In genomic region chr15:45111390-45112142, GRCh38 we compare ENCODE assay signal across 19 cellular contexts. TPM values are rescaled to one million over a fixed set of nuclear protein-coding genes. Genes with fewer than 3 reads are reported as not detected.
DNase-seq lines count a peak whose midpoint lies in the region; ATAC-seq, FAIRE-seq and TF ChIP-seq lines count a peak whose summit lies in the region.
"Had no signal": no experiment of that assay in that cellular context is flagged by ENCODE, and none has a peak within 500 bp of the region (broad histone marks: within the 10 kb centered on the region; RNA-seq: fewer than 3 reads in every experiment).

No MANE protein-coding gene starts in this region.

- H3K9me3 Mint-ChIP-seq in stimulated activated naive CD8-positive, alpha-beta T cell treated with anti-CD3 and anti-CD28 coated beads, Interleukin-15, amount 100 ng/mL, for 72 hours: no peaks in the 10 kb centered on the region
- no peaks in the 10 kb centered on the region for H3K9me3 Mint-ChIP-seq in memory B cell
- H3K9me3 Mint-ChIP-seq: dendritic cell treated with granulocyte-macrophage colony-stimulating factor and Interleukin-4, amounts not matched to agents 40 ng/mL and 50 ng/mL, for 4 days had no signal

- no peaks in the 10 kb centered on the region for H3K9me3 ChIP-seq in MG63
- H3K9me3 ChIP-seq: prostate gland, spleen had no signal

- H3K4me3 Mint-ChIP-seq in stimulated activated naive CD8-positive, alpha-beta T cell treated with anti-CD3 and anti-CD28 coated beads, Interleukin-15, amount 100 ng/mL, for 72 hours: peak overlapping the region; percentile 5 to 68
- peak overlapping the region; percentile 68 for H3K4me3 Mint-ChIP-seq in memory B cell

- no peak for FAIRE-seq in bronchial epithelial cell (lab: Jason Lieb, UNC)
- FAIRE-seq: keratinocyte had no signal

- H3K27me3 ChIP-seq in bronchial epithelial cell (ENCODE audit: control insufficient read depth, insufficient read depth, low read length) (peaks cover 60% of the 10 kb centered on the region), MG63 (peaks cover 34% of the 10 kb centered on the region)

- no peaks in the 10 kb centered on the region for H3K36me3 ChIP-seq in bronchial epithelial cell (ENCODE audit: control insufficient read depth, insufficient read depth, low read length)
- no peaks in the 10 kb centered on the region for H3K36me3 ChIP-seq in MG63
- H3K36me3 ChIP-seq: prostate gland, spleen had no signal

- no peak overlapping the region for H3K27ac Mint-ChIP-seq in stimulated activated naive CD8-positive, alpha-beta T cell treated with anti-CD3 and anti-CD28 coated beads, Interleukin-15, amount 100 ng/mL, for 72 hours
- H3K27ac Mint-ChIP-seq in memory B cell: no peak overlapping the region
- H3K27ac Mint-ChIP-seq: dendritic cell treated with granulocyte-macrophage colony-stimulating factor and Interleukin-4, amounts not matched to agents 40 ng/mL and 50 ng/mL, for 4 days had no signal

- ATAC-seq in stimulated activated naive CD8-positive, alpha-beta T cell treated with anti-CD3 and anti-CD28 coated beads, Interleukin-15, amount 100 ng/mL, for 72 hours: peak; percentile 13
- ATAC-seq in stimulated activated naive CD8-positive, alpha-beta T cell treated with anti-CD3 and anti-CD28 coated beads, Interleukin-15, Interleukin-2, amounts not matched to agents 100 U/mL and 50 U/mL, for 24 hours: no peak
- ATAC-seq in memory B cell (ENCODE audit: low read depth) (no peak), GM19397 (IDR thresholded peaks at IDR 0.05; ENCODE audit: unreplicated experiment) (no peak), HG03571 (IDR thresholded peaks at IDR 0.05; ENCODE audit: unreplicated experiment) (no peak)

- no peak for DNase-seq in stimulated activated naive CD8-positive, alpha-beta T cell treated with anti-CD3 and anti-CD28 coated beads, Interleukin-15, amount 100 ng/mL, for 72 hours
- no peak for DNase-seq in stimulated activated naive CD8-positive, alpha-beta T cell treated with anti-CD3 and anti-CD28 coated beads, Interleukin-15, Interleukin-2, amounts not matched to agents 100 U/mL and 50 U/mL, for 24 hours
- DNase-seq in bronchial epithelial cell (ENCODE audit: low read depth): no peak
- no peak for DNase-seq in memory B cell (ENCODE audit: low spot score in 2 of 2)
- no peak for DNase-seq in NCI-H1694 (lab: John Stamatoyannopoulos, UW)
- DNase-seq in MG63: no peak
- DNase-seq: activated CD4-positive, alpha-beta T cell treated with anti-CD3 and anti-CD28 coated beads, Interleukin-2, amount 50 U/mL, for 4 hours; AML-193; erythroblast; NCI-H1105; spleen; T-helper 9 cell had no signal

- TF ChIP-seq CTCF in bronchial epithelial cell (IDR thresholded peaks at IDR 0.05; ENCODE audit: insufficient read depth, low read length, severe bottlenecking): peak; percentile 15

- peaks cover 82% of the 10 kb centered on the region for H3K27me3 Mint-ChIP-seq in stimulated activated naive CD8-positive, alpha-beta T cell treated with anti-CD3 and anti-CD28 coated beads, Interleukin-15, amount 100 ng/mL, for 72 hours
- peaks cover 37% of the 10 kb centered on the region for H3K27me3 Mint-ChIP-seq in memory B cell

- H3K36me3 Mint-ChIP-seq in memory B cell: no peaks in the 10 kb centered on the region

- H3K4me3 ChIP-seq in bronchial epithelial cell (ENCODE audit: low read depth, low read length): no peak overlapping the region
- no peak overlapping the region for H3K4me3 ChIP-seq in MG63

- peaks cover 48% of the 10 kb centered on the region for H3K4me1 Mint-ChIP-seq in stimulated activated naive CD8-positive, alpha-beta T cell treated with anti-CD3 and anti-CD28 coated beads, Interleukin-15, amount 100 ng/mL, for 72 hours
- peaks cover 26% of the 10 kb centered on the region for H3K4me1 Mint-ChIP-seq in memory B cell

RNA-seq across cellular contexts. Expression of gene DUOX2, which starts 2.4 kb away (rescaled TPM):
- 0.90 and 1.1 TPM in 2 replicates for total RNA-seq in bronchial epithelial cell
- not detected in 2 replicates for total RNA-seq in MG63 (2014; rRNA removed; shearing (Covaris generic); ENCODE audit: low replicate concordance)
- total RNA-seq: spleen had no signal

RNA-seq across cellular contexts. Expression of gene DUOXA2, which starts 2.6 kb away (rescaled TPM):
- 0.13 TPM in 1 of 2 replicates, not detected in the other for total RNA-seq in bronchial epithelial cell
- not detected in 2 replicates for total RNA-seq in MG63 (2014; rRNA removed; shearing (Covaris generic); ENCODE audit: low replicate concordance)
- total RNA-seq: aorta, mononuclear cell, prostate gland, spleen had no signal

RNA-seq across cellular contexts. Expression of gene DUOXA1, which starts 18.1 kb away (rescaled TPM):
- total RNA-seq in bronchial epithelial cell: 27.1 and 54.5 TPM in 2 replicates
- not detected in 2 replicates for total RNA-seq in MG63 (2014; rRNA removed; shearing (Covaris generic); ENCODE audit: low replicate concordance)

RNA-seq across cellular contexts. Expression of gene DUOX1, which starts 18.2 kb away (rescaled TPM):
- total RNA-seq in bronchial epithelial cell: 13.2 and 37.0 TPM in 2 replicates
- not detected in 2 replicates for total RNA-seq in MG63 (2014; rRNA removed; shearing (Covaris generic); ENCODE audit: low replicate concordance)

Comparison
In these comparisons a context has a peak if more than half of its experiments do, and no peak if none do; other contexts are left out.
1. RNA of gene DUOXA1, which starts 18.1 kb away (total RNA-seq): 27.1 to 54.5 TPM in bronchial epithelial cell; not detected in MG63; every median in the first group is over 10 times any median in the second.